In the genomic region with DNA sequence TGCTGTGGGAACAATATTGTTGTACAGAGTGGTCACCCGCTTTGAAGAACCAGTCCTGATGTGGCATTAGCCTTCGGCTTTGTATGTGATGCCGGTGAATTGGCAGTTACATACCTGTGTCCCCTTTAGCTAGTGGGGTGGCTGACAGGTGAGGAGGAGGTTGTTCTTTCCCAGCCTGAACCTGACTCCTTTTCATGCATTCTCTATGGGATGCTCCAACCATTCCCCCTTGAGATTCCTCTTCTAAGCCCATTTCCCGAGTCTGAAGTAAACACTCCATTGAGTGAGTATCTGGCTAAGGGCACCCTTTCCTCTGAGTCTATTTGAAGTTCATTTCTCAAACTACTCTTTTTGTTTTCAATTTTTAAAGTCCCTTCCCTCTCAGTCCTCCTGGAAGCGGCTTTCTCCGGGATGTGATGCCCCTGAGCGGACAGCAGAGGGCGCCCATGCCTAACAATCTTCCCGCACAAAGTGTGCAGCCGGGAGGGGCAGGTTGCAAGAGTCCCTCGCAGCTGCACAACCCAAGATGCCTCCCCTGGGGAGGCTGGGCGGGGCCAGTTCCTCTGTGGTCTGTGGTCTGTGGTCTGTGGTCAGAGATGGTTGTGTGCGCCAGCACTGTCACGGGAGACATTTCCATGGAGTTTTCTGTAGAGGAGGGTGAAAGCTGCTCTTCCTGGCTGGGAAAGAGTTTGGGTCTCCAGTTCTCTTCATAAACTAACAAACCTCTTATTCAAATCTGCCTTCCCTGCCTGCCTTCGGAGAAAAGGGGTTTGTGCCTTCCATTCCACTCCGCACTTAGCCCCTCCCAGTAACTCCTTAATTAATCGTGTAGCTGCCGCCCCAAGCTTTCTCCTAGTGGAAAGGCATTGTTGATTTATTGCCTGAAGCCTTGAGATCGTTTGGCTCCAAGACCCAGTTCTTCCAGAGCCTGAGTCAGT, we compare ENCODE assay signal across 8 cellular contexts. TPM values are rescaled to one million over a fixed set of nuclear protein-coding genes. Genes with fewer than 3 reads are reported as not detected.
DNase-seq lines count a peak whose midpoint lies in the region; ATAC-seq, FAIRE-seq and TF ChIP-seq lines count a peak whose summit lies in the region.

No MANE protein-coding gene starts in this region.

- H3K27me3 ChIP-seq in A673 (replicated peaks; ENCODE audit: insufficient read depth, low read depth, low read length, poor library complexity) (peaks cover 8% of the 10 kb centered on the region), K562 (ENCODE audit: control insufficient read depth in 2 of 2, insufficient read depth in 2 of 2, low read length in 2 of 2) (peaks cover 0 to 4% of the 10 kb centered on the region in 2 experiments; a peak in 1 of 5 replicates), iPS-20b (ENCODE audit: insufficient read depth, low read length) (peaks cover 35% of the 10 kb centered on the region), spleen (replicated peaks in 1 of 7) (peaks cover 0 to 100% (median 29%) of the 10 kb centered on the region in 7 donors)

- no peaks in the 10 kb centered on the region for H3K9me3 ChIP-seq in A673 (ENCODE audit: low read depth, low read length, poor library complexity, severe bottlenecking)
- H3K9me3 ChIP-seq in K562 (replicated peaks; ENCODE audit: control insufficient read depth, insufficient read depth, low read depth, low read length): no peaks in the 10 kb centered on the region
- H3K9me3 ChIP-seq in iPS-20b (ENCODE audit: insufficient read depth, low read depth, low read length): no peaks in the 10 kb centered on the region
- H3K9me3 ChIP-seq in spleen: no peaks in the 10 kb centered on the region

- ATAC-seq in GM18511 (IDR thresholded peaks at IDR 0.05; ENCODE audit: unreplicated experiment) (peak; percentile 97), HG03039 (IDR thresholded peaks at IDR 0.05; ENCODE audit: unreplicated experiment) (peak; percentile 96), K562 (peak; percentile 100)

- peak; percentile 92 to 97 for TF ChIP-seq RAD21 in K562 (CRISPR knock-in tag; conservative IDR thresholded peaks at IDR 0.05 in 1 of 2, IDR thresholded peaks at IDR 0.05 in 1 of 2)

- TF ChIP-seq CTCF in A673 (conservative IDR thresholded peaks at IDR 0.05; ENCODE audit: low read depth, low read length): peak; percentile 95
- TF ChIP-seq CTCF in K562 (IDR thresholded peaks at IDR 0.05 in 2 of 3, conservative IDR thresholded peaks at IDR 0.05 in 1 of 3; ENCODE audit: insufficient read depth in 2 of 3, low read depth in 1 of 3, low read length in 3 of 3): peak; percentile 91 to 98 (median 96)
- TF ChIP-seq CTCF in spleen (IDR thresholded peaks at IDR 0.05 in 8 of 11, conservative IDR thresholded peaks at IDR 0.05 in 3 of 11): peak; percentile 83 to 96 (median 92)

- POLR2A ChIA-PET in A673 (lab: Charles Lee; ENCODE audit: low non-redundant PET) (no interaction called here), K562 (lab: Yijun Ruan, JAX) (interaction anchor here (0.6 to 1.6 kb wide), 6 partner anchors 115 to 628 kb away, joined by 3 to 4 read pairs (median 3); no protein-coding TSS in a partner anchor)

- H3K36me3 ChIP-seq in A673 (ENCODE audit: insufficient read depth, low read length, poor library complexity, severe bottlenecking) (no peaks in the 10 kb centered on the region), K562 (ENCODE audit: control insufficient read depth, insufficient read depth, low read length) (no peaks in the 10 kb centered on the region), iPS-20b (ENCODE audit: insufficient read depth, low read depth, low read length) (no peaks in the 10 kb centered on the region), spleen (no peaks in the 10 kb centered on the region)

- H4K20me1 ChIP-seq in K562 (replicated peaks; ENCODE audit: control insufficient read depth, insufficient read depth, low read length): peaks cover 6% of the 10 kb centered on the region

- 0 out of 2 replicates have a peak overlapping the region, but pooled peaks have one; percentile 14 for H2AFZ ChIP-seq in K562 (ENCODE audit: low read depth, low read length)

- no peaks in the 10 kb centered on the region for H3K79me2 ChIP-seq in K562 (ENCODE audit: control insufficient read depth, insufficient read depth, low read length)

- peak; percentile 74 for FAIRE-seq in TTC549 (lab: Jason Lieb, UNC)
- peak; percentile 98 for FAIRE-seq in K562 (lab: Jason Lieb, UNC)

- H3K27ac ChIP-seq in A673 (ENCODE audit: low read depth, low read length, poor library complexity, severe bottlenecking): no peak overlapping the region
- no peak overlapping the region for H3K27ac ChIP-seq in K562 (ENCODE audit: extremely low read depth, low read depth, low read length)
- H3K27ac ChIP-seq in iPS-20b (ENCODE audit: low read length): no peak overlapping the region
- no peak overlapping the region for H3K27ac ChIP-seq in spleen

- intact Hi-C loops in A673 (cut with micrococcal nuclease; ENCODE audit: unreplicated experiment): loop anchor here (1.0 to 10.0 kb wide), 3 partner anchors 200 to 519 kb away; no protein-coding TSS in a partner anchor
- intact Hi-C loops in K562 (cut with micrococcal nuclease): loop anchor here (1.0 to 5.0 kb wide), 4 partner anchors 200 to 1039 kb away; no protein-coding TSS in a partner anchor
- intact Hi-C loops in spleen (cut with DNase I; ENCODE audit: low total_unique reads): loop anchor here (5.0 kb wide), 2 partner anchors 199 to 519 kb away; no protein-coding TSS in a partner anchor

- CTCF ChIA-PET in A673 (lab: Charles Lee) (interaction anchor here (1.0 to 2.2 kb wide), 2 partner anchors 200 to 205 kb away, joined by 3 to 13 read pairs; no protein-coding TSS in a partner anchor), K562 (lab: Yijun Ruan, JAX; ENCODE audit: low intra/inter-chr PET ratio) (interaction anchor here (0.6 to 2.6 kb wide), 5 partner anchors 175 to 521 kb away, joined by 3 to 27 read pairs (median 3); a partner anchor contains a TSS)

- TF ChIP-seq POLR2A in K562 (conservative IDR thresholded peaks at IDR 0.05) (no peak), spleen (IDR thresholded peaks at IDR 0.05) (no peak)

- no peak overlapping the region for H3K9ac ChIP-seq in K562 (ENCODE audit: insufficient read depth in 1 of 2, low read depth in 2 of 2, low read length in 2 of 2)
- H3K9ac ChIP-seq in iPS-20b (ENCODE audit: low read depth, low read length): no peak overlapping the region; the same call in 1 of the 2 replicates

- H3K9me1 ChIP-seq in K562 (ENCODE audit: control insufficient read depth, insufficient read depth, low read length): peaks cover 4% of the 10 kb centered on the region

- in situ Hi-C loops in K562 (cut with MboI): loop anchor here (5.0 to 10.0 kb wide), 2 partner anchors 204 to 522 kb away; no protein-coding TSS in a partner anchor

- DNase-seq in A673 (ENCODE audit: low spot score): peak; percentile 85
- DNase-seq in NCI-H1930 (lab: John Stamatoyannopoulos, UW): peak; percentile 4 to 44
- peak; percentile 90 to 98 (median 94) for DNase-seq in K562 (ENCODE audit: extremely low read depth in 1 of 4, low spot score in 3 of 4)
- peak; percentile 95 for DNase-seq in spleen

- H3K4me1 ChIP-seq in A673 (ENCODE audit: insufficient read depth, low read length, poor library complexity, severe bottlenecking) (no peaks in the 10 kb centered on the region), K562 (replicated peaks in 1 of 2; ENCODE audit: control insufficient read depth in 2 of 2, insufficient read depth in 2 of 2, low read length in 2 of 2) (peaks cover 5 to 7% of the 10 kb centered on the region in 2 experiments; a peak in 3 of 5 replicates), iPS-20b (ENCODE audit: insufficient read depth, low read length) (peaks cover 4% of the 10 kb centered on the region; the same call in 1 of the 2 replicates), spleen (peaks cover 5 to 18% (median 12%) of the 10 kb centered on the region in 6 donors)

- no TSS peak for BruUV-seq in A673 (replicated peaks; lab: Mats Ljungman, UMichigan)
- no TSS peak for BruUV-seq in K562 (replicated peaks; lab: Mats Ljungman, UMichigan)

- peak overlapping the region; percentile 22 for H3K4me3 ChIP-seq in A673 (ENCODE audit: low read depth, low read length, poor library complexity, severe bottlenecking)
- H3K4me3 ChIP-seq in K562: no peak overlapping the region
- peak overlapping the region; percentile 61 for H3K4me3 ChIP-seq in iPS-20b (ENCODE audit: low read length)
- peak overlapping the region in 1 of 8 donors; percentile 33 for H3K4me3 ChIP-seq in spleen

- 2% methylated on average over 19 of the region's 19 CpGs for WGBS in K562 (ENCODE audit: insufficient coverage, low coverage, missing lambda C conversion rate)
- 14 to 17% (median 16%) methylated on average over 19 of the region's 19 CpGs for WGBS in spleen, 5 donors

- 0 out of 2 replicates have a peak, but pooled peaks have one; percentile 39 for TF ChIP-seq EP300 in K562 (IDR thresholded peaks at IDR 0.05; ENCODE audit: low read length)

- H3K4me2 ChIP-seq in K562 (ENCODE audit: insufficient read depth, low read length): peak overlapping the region; percentile 15; the same call in 1 of the 2 replicates

RNA-seq across cellular contexts. Expression of a gene that starts 36.4 kb away (rescaled TPM):
- total RNA-seq in A673 (2021) (not detected in 2 replicates), K562 (2014; rRNA removed) (not detected in 2 replicates), K562 (2014; rRNA removed; fragmentation: Illumina TruSeq; extraction: Trizol) (not detected in 2 replicates), K562 (2015; rRNA removed; fragmentation: Illumina TruSeq; extraction: Trizol) (not detected in 2 replicates), K562 (2021) (not detected in 2 replicates), spleen (not detected)
- total RNA-seq in K562 (2011; cell fraction: chromatin; rRNA removed; ENCODE audit: low replicate concordance): not detected in 2 replicates
- not detected in 2 replicates for total RNA-seq in K562 (2011; cell fraction: nucleolus; rRNA removed)
- total RNA-seq in K562 (2011; cell fraction: nucleoplasm; rRNA removed): not detected in 2 replicates
- polyA plus RNA-seq in K562 (2011; rRNA removed) (not detected in 2 replicates), K562 (2014; fragmentation: Illumina TruSeq; extraction: Trizol) (not detected in 2 replicates), K562 (2014; fragmentation: Nextera tagmentation; extraction: Ambion mirVana) (not detected), K562 (2014; rRNA removed) (not detected in 2 replicates), spleen (not detected)
- polyA plus RNA-seq in K562 (2011; cell fraction: cytosol; rRNA removed): not detected in 2 replicates
- polyA plus RNA-seq in K562 (2011; cell fraction: nucleus; rRNA removed): not detected in 2 replicates
- polyA plus RNA-seq in K562 (2012): not detected in 2 replicates
- not detected in 2 replicates for polyA minus RNA-seq in K562 (2011; rRNA and poly(A)+ RNA removed)
- not detected in 2 replicates for polyA minus RNA-seq in K562 (2011; cell fraction: cytosol; rRNA and poly(A)+ RNA removed)
- not detected in 2 replicates for polyA minus RNA-seq in K562 (2011; cell fraction: nucleus; rRNA and poly(A)+ RNA removed)

RNA-seq across cellular contexts. Expression of a gene that starts 52.0 kb away (rescaled TPM):
- total RNA-seq in A673 (2021) (not detected in 2 replicates), K562 (2014; rRNA removed) (not detected in 2 replicates), K562 (2014; rRNA removed; fragmentation: Illumina TruSeq; extraction: Trizol) (not detected in 2 replicates), K562 (2015; rRNA removed; fragmentation: Illumina TruSeq; extraction: Trizol) (not detected in 2 replicates), K562 (2021) (not detected in 2 replicates), spleen (under 1 TPM in 4 of 7 donors, not detected in 3; 0.34 to 0.98 (median 0.54) TPM)
- not detected in 2 replicates for total RNA-seq in K562 (2011; cell fraction: chromatin; rRNA removed; ENCODE audit: low replicate concordance)
- total RNA-seq in K562 (2011; cell fraction: nucleolus; rRNA removed): not detected in 2 replicates
- total RNA-seq in K562 (2011; cell fraction: nucleoplasm; rRNA removed): not detected in 2 replicates
- polyA plus RNA-seq in K562 (2011; rRNA removed) (not detected in 2 replicates), K562 (2014; fragmentation: Illumina TruSeq; extraction: Trizol) (not detected in 2 replicates), K562 (2014; fragmentation: Nextera tagmentation; extraction: Ambion mirVana) (not detected), K562 (2014; rRNA removed) (not detected in 2 replicates), spleen (under 1 TPM in 2 of 3 donors, not detected in 1; 0.12 to 0.42 TPM)
- polyA plus RNA-seq in K562 (2011; cell fraction: cytosol; rRNA removed): not detected in 2 replicates
- not detected in 2 replicates for polyA plus RNA-seq in K562 (2011; cell fraction: nucleus; rRNA removed)
- not detected in 2 replicates for polyA plus RNA-seq in K562 (2012)
- polyA minus RNA-seq in K562 (2011; rRNA and poly(A)+ RNA removed): not detected in 2 replicates
- not detected in 2 replicates for polyA minus RNA-seq in K562 (2011; cell fraction: cytosol; rRNA and poly(A)+ RNA removed)
- not detected in 2 replicates for polyA minus RNA-seq in K562 (2011; cell fraction: nucleus; rRNA and poly(A)+ RNA removed)

Comparison
In these comparisons a context has a peak if more than half of its experiments do, and no peak if none do; other contexts are left out.
1. DNase-seq: peak in every context shown above with its lines; median percentile 95 in spleen; 94 in K562; 85 in A673; 24 in NCI-H1930.